ENCODE assay signal across 8 cellular contexts in the genomic region with DNA sequence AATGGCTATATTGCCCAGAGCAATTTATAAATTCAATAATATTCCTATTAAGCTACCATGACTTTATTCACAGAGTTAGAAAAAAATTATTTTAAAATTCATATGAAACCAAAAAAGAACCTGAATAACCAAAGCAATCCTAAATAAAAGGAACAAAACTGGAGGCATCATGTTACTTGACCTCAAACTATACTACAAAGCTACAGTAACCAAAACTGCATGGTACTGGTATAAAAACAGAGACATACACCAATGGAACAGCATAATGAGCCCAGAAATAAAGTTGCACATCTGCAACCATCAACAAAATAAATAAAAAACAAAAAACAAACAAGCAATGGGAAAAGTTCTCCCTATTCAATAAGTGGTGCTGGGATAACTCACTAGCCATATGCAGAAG.
"Had no signal": no experiment of that assay in that cellular context is flagged by ENCODE, and none has a peak within 500 bp of the region (broad histone marks: within the 10 kb centered on the region; RNA-seq: fewer than 3 reads in every experiment).

No MANE protein-coding gene starts in this region.

- H3K4me3 ChIP-seq: GM23248 had no signal

- FAIRE-seq: H54, HepG2 had no signal

- H2AFZ ChIP-seq: GM23248 had no signal

- H3K27ac ChIP-seq: GM23248, HL-60 had no signal

- H3K9ac ChIP-seq: GM23248 had no signal

- ATAC-seq: HepG2 had no signal

- DNase-seq: GM23248, GOT3, H9, HCEC 1CT, KG1 had no signal
